Comparison of ENCODE assay signal across 9 cellular contexts in genomic region chr13:97275265-97275664, GRCh38. TPM values are rescaled to one million over a fixed set of nuclear protein-coding genes. Genes with fewer than 3 reads are reported as not detected.
A peak's percentile ranks its signal among the peaks of the same experiment; 100 is the strongest.
DNase-seq lines count a peak whose midpoint lies in the region; ATAC-seq and TF ChIP-seq lines count a peak whose summit lies in the region.
"Had no signal": no experiment of that assay in that cellular context is flagged by ENCODE, and none has a peak within 500 bp of the region (broad histone marks: within the 10 kb centered on the region; RNA-seq: fewer than 3 reads in every experiment).

No MANE protein-coding gene starts in this region.

- H3F3A ChIP-seq in neural progenitor cell (ENCODE audit: low read depth), result no peaks in the 10 kb centered on the region

- H3K4me1 ChIP-seq in mesenchymal stem cell (ENCODE audit: control insufficient read depth, insufficient read depth, low read depth, low read length) (peaks cover 7% of the 10 kb centered on the region), neural progenitor cell (no peaks in the 10 kb centered on the region)

- H2BK5ac ChIP-seq in mesenchymal stem cell (ENCODE audit: low read depth, low read length, poor library complexity, severe bottlenecking), result no peak overlapping the region

- H2AK5ac ChIP-seq in mesenchymal stem cell (ENCODE audit: low read length, severe bottlenecking), result no peak overlapping the region

- H3K79me1 ChIP-seq in mesenchymal stem cell (replicated peaks; ENCODE audit: low read length, poor library complexity, severe bottlenecking), result peaks cover 5% of the 10 kb centered on the region

- no peak overlapping the region for H3K4me3 Mint-ChIP-seq in neural progenitor cell

- no peak overlapping the region for H3K18ac ChIP-seq in mesenchymal stem cell (ENCODE audit: low read depth in 1 of 2, low read length in 2 of 2)

- ATAC-seq in HG02973 (IDR thresholded peaks at IDR 0.05; ENCODE audit: unreplicated experiment), result no peak
- ATAC-seq in GM21360 (IDR thresholded peaks at IDR 0.05; ENCODE audit: unreplicated experiment), result no peak

- peak; percentile 84 for DNase-seq in A172 (ENCODE audit: low spot score)
- peak; percentile 35 for DNase-seq in LoVo (ENCODE audit: low spot score)
- peak; percentile 84 to 90 for DNase-seq in dermis microvascular lymphatic vessel endothelial cell (ENCODE audit: low read depth in 2 of 2)
- DNase-seq in mesenchymal stem cell, result peak; percentile 86
- DNase-seq in neural progenitor cell (ENCODE audit: low spot score), result no peak
- no peak for DNase-seq in mesenteric fat pad (ENCODE audit: low spot score)

- no peak overlapping the region for H2BK12ac ChIP-seq in mesenchymal stem cell (ENCODE audit: low read length in 2 of 2)

- H3K27ac Mint-ChIP-seq in neural progenitor cell, result no peak overlapping the region

- H2BK15ac ChIP-seq in mesenchymal stem cell (ENCODE audit: low read depth, poor library complexity, severe bottlenecking), result no peak overlapping the region

- no peak for TF ChIP-seq CTCF in neural progenitor cell (IDR thresholded peaks at IDR 0.05)

- no peaks in the 10 kb centered on the region for H3K27me3 Mint-ChIP-seq in neural progenitor cell (ENCODE audit: insufficient read depth, low read depth)

- no peak overlapping the region for H4K8ac ChIP-seq in mesenchymal stem cell (ENCODE audit: low read length)

- no peaks in the 10 kb centered on the region for H3K9me3 ChIP-seq in mesenchymal stem cell (ENCODE audit: control insufficient read depth, low read length)
- no peaks in the 10 kb centered on the region for H3K9me3 ChIP-seq in neural progenitor cell (ENCODE audit: low read depth)
- H3K9me3 ChIP-seq: tibial nerve had no signal

- H3K36me3 ChIP-seq in mesenchymal stem cell (ENCODE audit: control insufficient read depth in 1 of 2, insufficient read depth in 2 of 2, low read depth in 1 of 2, low read length in 2 of 2) (peaks cover 0 to 9% of the 10 kb centered on the region in 2 experiments), neural progenitor cell (peaks cover 4% of the 10 kb centered on the region)

- H3K27ac ChIP-seq in mesenchymal stem cell (ENCODE audit: low read length, poor library complexity, severe bottlenecking) (peak overlapping the region; percentile 90), neural progenitor cell (no peak overlapping the region)

- H3K4me2 ChIP-seq in mesenchymal stem cell (ENCODE audit: low read length, poor library complexity, severe bottlenecking) (no peak overlapping the region), neural progenitor cell (no peak overlapping the region)

- no peaks in the 10 kb centered on the region for H3K79me2 ChIP-seq in neural progenitor cell (ENCODE audit: low read depth)

- peak overlapping the region; percentile 74 for H3K9ac ChIP-seq in mesenchymal stem cell (ENCODE audit: low read length)
- H3K9ac ChIP-seq in neural progenitor cell, result no peak overlapping the region

- no peak overlapping the region for H3K14ac ChIP-seq in mesenchymal stem cell (ENCODE audit: low read length in 2 of 2)

- no peaks in the 10 kb centered on the region for H3K9me3 Mint-ChIP-seq in neural progenitor cell

- no peak overlapping the region for H4K91ac ChIP-seq in mesenchymal stem cell (ENCODE audit: low read length)

- H3K4me3 ChIP-seq in mesenchymal stem cell (ENCODE audit: insufficient read depth in 1 of 2, low read depth in 1 of 2, low read length in 2 of 2) (peak overlapping the region in 1 of 2 experiments; percentile 20), neural progenitor cell (no peak overlapping the region)
- H3K4me3 ChIP-seq: tibial nerve had no signal

- H3K27me3 ChIP-seq in mesenchymal stem cell (ENCODE audit: control insufficient read depth in 1 of 2, insufficient read depth in 1 of 2, low read length in 2 of 2) (no peaks in the 10 kb centered on the region), neural progenitor cell (no peaks in the 10 kb centered on the region)
- H3K27me3 ChIP-seq: tibial nerve had no signal

- no peak overlapping the region for H3K23ac ChIP-seq in mesenchymal stem cell (ENCODE audit: low read length in 2 of 2)

- H2AFZ ChIP-seq in mesenchymal stem cell (ENCODE audit: low read depth, low read length) (no peak overlapping the region), neural progenitor cell (replicated peaks) (no peak overlapping the region)

- 51% methylated on average over 2 of the region's 4 CpGs for WGBS in mesenchymal stem cell

- H2BK120ac ChIP-seq in mesenchymal stem cell (ENCODE audit: low read depth, low read length), result no peak overlapping the region

- peaks cover 19% of the 10 kb centered on the region for H3K36me3 Mint-ChIP-seq in neural progenitor cell

- H4K20me1 ChIP-seq in neural progenitor cell (ENCODE audit: low read depth), result no peaks in the 10 kb centered on the region

- H3K4ac ChIP-seq in mesenchymal stem cell (ENCODE audit: low read depth in 1 of 2, low read length in 2 of 2), result no peak overlapping the region

- H3K4me1 Mint-ChIP-seq in neural progenitor cell, result no peaks in the 10 kb centered on the region

RNA-seq across cellular contexts. Expression of gene MBNL2, which starts 53.1 kb away (rescaled TPM):
- total RNA-seq in A172 (2014; rRNA removed; shearing (Covaris generic)), result 176 and 204 TPM in 2 replicates
- total RNA-seq in dermis microvascular lymphatic vessel endothelial cell (41.0 and 49.2 TPM in 2 replicates), neural progenitor cell (ENCODE audit: low replicate concordance) (19.6 and 25.0 TPM in 2 replicates), mesenteric fat pad (80.0 TPM)
- 41.7 TPM for polyA plus RNA-seq in mesenchymal stem cell (2013, experiment 1 of 2)
- polyA plus RNA-seq in mesenchymal stem cell (2013, experiment 2 of 2), result 43.8 TPM

Comparison
In these comparisons a context has a peak if more than half of its experiments do, and no peak if none do; other contexts are left out.
1. DNase-seq: peak in A172 (single experiment), LoVo (single experiment), dermis microvascular lymphatic vessel endothelial cell (2 of 2) and mesenchymal stem cell (single experiment); none in neural progenitor cell (single experiment) and mesenteric fat pad (single experiment).